Comparison of ENCODE assay signal across 30 cellular contexts in genomic region chr11:89508544-89508943, GRCh38. TPM values are rescaled to one million over a fixed set of nuclear protein-coding genes. Genes with fewer than 3 reads are reported as not detected.
"Had no signal": no experiment of that assay in that cellular context is flagged by ENCODE, and none has a peak within 500 bp of the region (broad histone marks: within the 10 kb centered on the region; RNA-seq: fewer than 3 reads in every experiment).

No MANE protein-coding gene starts in this region.

- DNase-seq: naive B cell; naive thymus-derived CD8-positive, alpha-beta T cell; nephron progenitor cell; nucleus accumbens; pancreas; retina; right lobe of liver; spleen; stimulated activated CD4-positive, alpha-beta T cell treated with anti-CD3 and anti-CD28 coated beads, Interleukin-12 subunit alpha, Interleukin-12 subunit beta, amount 100 ng/mL, for 4 hours; stimulated activated CD4-positive, alpha-beta T cell treated with anti-CD3 and anti-CD28 coated beads, Interleukin-1b, Interleukin-23, amount 100 ng/mL, for 48 hours; stimulated activated CD4-positive, alpha-beta T cell treated with anti-CD3 and anti-CD28 coated beads, Interleukin-4, amount 100 ng/mL, for 1 hour; stimulated activated CD4-positive, alpha-beta T cell treated with anti-CD3 and anti-CD28 coated beads, Interleukin-4, amount 100 ng/mL, for 4 hours; stimulated activated CD8-positive, alpha-beta memory T cell treated with anti-CD3 and anti-CD28 coated beads, Interleukin-4, amount 100 ng/mL, for 48 hours; stimulated activated naive CD4-positive, alpha-beta T cell; stimulated activated naive CD8-positive, alpha-beta T cell treated with anti-CD3 and anti-CD28 coated beads, Interleukin-15, amount 100 ng/mL, for 72 hours; stimulated activated naive CD8-positive, alpha-beta T cell treated with anti-CD3 and anti-CD28 coated beads, Interleukin-15, Interleukin-2, amounts not matched to agents 100 U/mL and 50 U/mL, for 24 hours; substantia nigra; testis; thyroid gland; transverse colon; upper lobe of right lung; uterus had no signal

- H3K36me3 ChIP-seq: neutrophil, pancreas, prostate gland, right atrium auricular region, right lobe of liver, spleen, suprapubic skin, thyroid gland, transverse colon, upper lobe of right lung, uterus had no signal

- H3K27me3 ChIP-seq: neutrophil, right atrium auricular region, right lobe of liver, spleen, suprapubic skin, testis, thyroid gland, transverse colon, upper lobe of right lung, uterus had no signal

- H3K27ac ChIP-seq: neutrophil, pancreas, prostate gland, right atrium auricular region, right lobe of liver, skin epidermis, spleen, suprapubic skin, testis, thyroid gland, transverse colon, upper lobe of right lung, uterus had no signal

- H3K4me1 ChIP-seq: pancreas, prostate gland, right atrium auricular region, right lobe of liver, spleen, suprapubic skin, testis, thyroid gland, transverse colon, upper lobe of right lung, uterus had no signal

- H3K4me2 ChIP-seq: smooth muscle cell had no signal

- H3K9me3 ChIP-seq: neutrophil, pancreas, prostate gland, right atrium auricular region, right lobe of liver, suprapubic skin, testis, thyroid gland, upper lobe of right lung, uterus had no signal

- H3K4me3 ChIP-seq: pancreas, prostate gland, right atrium auricular region, right lobe of liver, skin epidermis, smooth muscle cell, spleen, suprapubic skin, testis, thyroid gland, transverse colon, upper lobe of right lung, uterus had no signal

- ATAC-seq: naive thymus-derived CD8-positive, alpha-beta T cell; natural killer cell treated with Interleukin-12 subunit alpha and Interleukin-12 subunit beta and Interleukin-15 and Interleukin-18, amount 100 ng/mL, for 72 hours; pancreas; right lobe of liver; stimulated activated memory B cell treated with anti-CD40 and anti-IgM and Interleukin-4, amounts not matched to agents 10 μg/mL and 1 μg/mL and 100 μg/mL, for 72 hours; stimulated activated naive CD8-positive, alpha-beta T cell treated with anti-CD3 and anti-CD28 coated beads, Interleukin-15, amount 100 ng/mL, for 72 hours; stimulated activated naive CD8-positive, alpha-beta T cell treated with anti-CD3 and anti-CD28 coated beads, Interleukin-15, Interleukin-2, amounts not matched to agents 100 U/mL and 50 U/mL, for 24 hours; upper lobe of right lung had no signal

RNA-seq across cellular contexts. Expression of gene NOX4, which starts 17.4 kb away (rescaled TPM):
- total RNA-seq: naive thymus-derived CD8-positive, alpha-beta T cell; natural killer cell treated with Interleukin-12 subunit alpha and Interleukin-12 subunit beta and Interleukin-15 and Interleukin-18, amount 100 ng/mL, for 72 hours had no signal
- polyA plus RNA-seq: naive thymus-derived CD8-positive, alpha-beta T cell had no signal
